ENCODE assay signal across 27 cellular contexts in genomic region chr20:51027396-51027795, GRCh38. TPM values are rescaled to one million over a fixed set of nuclear protein-coding genes. Genes with fewer than 3 reads are reported as not detected.
"Had no signal": no experiment of that assay in that cellular context is flagged by ENCODE, and none has a peak within 500 bp of the region (broad histone marks: within the 10 kb centered on the region; RNA-seq: fewer than 3 reads in every experiment).

No MANE protein-coding gene starts in this region.

- H3K36me3 ChIP-seq: heart left ventricle, left ventricle myocardium inferior, pancreas, right atrium auricular region, right lobe of liver, suprapubic skin, thoracic aorta, tibial artery, upper lobe of left lung had no signal

- H3K27ac ChIP-seq: heart left ventricle, left ventricle myocardium inferior, pancreas, psoas muscle, right atrium auricular region, right lobe of liver, suprapubic skin, thoracic aorta, tibial artery, upper lobe of left lung had no signal

- H3K9me3 Mint-ChIP-seq: natural killer cell treated with Interleukin-12 subunit alpha and Interleukin-12 subunit beta and Interleukin-15 and Interleukin-18, amount 100 ng/mL, for 72 hours; neural crest cell; stimulated activated naive CD8-positive, alpha-beta T cell treated with anti-CD3 and anti-CD28 coated beads, Interleukin-15, Interleukin-2, amounts not matched to agents 100 ng/mL and 50 ng/mL, for 24 hours had no signal

- H3K4me1 ChIP-seq: pancreas had no signal

- H3K4me3 ChIP-seq: heart left ventricle, left ventricle myocardium inferior, lung, mucosa of descending colon, pancreas, psoas muscle, right atrium auricular region, right lobe of liver, smooth muscle cell, suprapubic skin, thoracic aorta, tibial artery, upper lobe of left lung had no signal

- H3K4me3 Mint-ChIP-seq: naive thymus-derived CD4-positive, alpha-beta T cell; natural killer cell treated with Interleukin-12 subunit alpha and Interleukin-12 subunit beta and Interleukin-15 and Interleukin-18, amount 100 ng/mL, for 72 hours; neural crest cell; stimulated activated naive B cell treated with anti-CD40 and anti-IgM and Interleukin-4, amounts not matched to agents 10 μg/mL and 1 μg/mL and 100 μg/mL, for 72 hours; stimulated activated naive CD8-positive, alpha-beta T cell treated with anti-CD3 and anti-CD28 coated beads, Interleukin-15, Interleukin-2, amounts not matched to agents 100 ng/mL and 50 ng/mL, for 24 hours had no signal

- H3K9me3 ChIP-seq: heart left ventricle, left ventricle myocardium inferior, mucosa of descending colon, pancreas, psoas muscle, right atrium auricular region, right lobe of liver, suprapubic skin, thoracic aorta, tibial artery, upper lobe of left lung had no signal

- H3K27ac Mint-ChIP-seq: natural killer cell treated with Interleukin-12 subunit alpha and Interleukin-12 subunit beta and Interleukin-15 and Interleukin-18, amount 100 ng/mL, for 72 hours; stimulated activated naive B cell treated with anti-CD40 and anti-IgM and Interleukin-4, amounts not matched to agents 10 μg/mL and 1 μg/mL and 100 μg/mL, for 72 hours; stimulated activated naive CD8-positive, alpha-beta T cell treated with anti-CD3 and anti-CD28 coated beads, Interleukin-15, Interleukin-2, amounts not matched to agents 100 ng/mL and 50 ng/mL, for 24 hours had no signal

- ATAC-seq: heart left ventricle; mucosa of descending colon; naive thymus-derived CD4-positive, alpha-beta T cell; natural killer cell treated with Interleukin-12 subunit alpha and Interleukin-12 subunit beta and Interleukin-15 and Interleukin-18, amount 100 ng/mL, for 72 hours; pancreas; psoas muscle; right lobe of liver; stimulated activated naive B cell treated with anti-CD40 and anti-IgM and Interleukin-4, amounts not matched to agents 10 μg/mL and 1 μg/mL and 100 μg/mL, for 72 hours had no signal

- H3K36me3 Mint-ChIP-seq: natural killer cell treated with Interleukin-12 subunit alpha and Interleukin-12 subunit beta and Interleukin-15 and Interleukin-18, amount 100 ng/mL, for 72 hours; stimulated activated naive B cell treated with anti-CD40 and anti-IgM and Interleukin-4, amounts not matched to agents 10 μg/mL and 1 μg/mL and 100 μg/mL, for 72 hours had no signal

- DNase-seq: heart left ventricle; hypothalamus; islet precursor cell; left ventricle myocardium inferior; midbrain; mucosa of descending colon; naive thymus-derived CD4-positive, alpha-beta T cell; nucleus accumbens; pancreas; posterior cingulate gyrus; psoas muscle; right lobe of liver; stimulated activated CD4-positive, alpha-beta T cell treated with anti-CD3 and anti-CD28 coated beads, Interleukin-12 subunit alpha, Interleukin-12 subunit beta, amount 100 ng/mL, for 4 hours; stimulated activated CD4-positive, alpha-beta T cell treated with anti-CD3 and anti-CD28 coated beads, Interleukin-15, amount 100 ng/mL, for 24 hours; stimulated activated CD4-positive, alpha-beta T cell treated with anti-CD3 and anti-CD28 coated beads, Interleukin-2, amount 100 ng/mL, for 24 hours; stimulated activated CD4-positive, alpha-beta T cell treated with anti-CD3 and anti-CD28 coated beads, Interleukin-4, amount 100 ng/mL, for 1 hour; stimulated activated naive B cell treated with anti-CD40 and anti-IgM and Interleukin-4, amounts not matched to agents 10 μg/mL and 1 μg/mL and 100 μg/mL, for 72 hours; tibial artery; upper lobe of left lung had no signal

RNA-seq across cellular contexts. Expression of gene KCNG1, which starts 4.5 kb away (rescaled TPM):
- total RNA-seq: natural killer cell treated with Interleukin-12 subunit alpha and Interleukin-12 subunit beta and Interleukin-15 and Interleukin-18, amount 100 ng/mL, for 72 hours; psoas muscle had no signal
